9 cellular contexts compared by ENCODE assay signal in the genomic region with DNA sequence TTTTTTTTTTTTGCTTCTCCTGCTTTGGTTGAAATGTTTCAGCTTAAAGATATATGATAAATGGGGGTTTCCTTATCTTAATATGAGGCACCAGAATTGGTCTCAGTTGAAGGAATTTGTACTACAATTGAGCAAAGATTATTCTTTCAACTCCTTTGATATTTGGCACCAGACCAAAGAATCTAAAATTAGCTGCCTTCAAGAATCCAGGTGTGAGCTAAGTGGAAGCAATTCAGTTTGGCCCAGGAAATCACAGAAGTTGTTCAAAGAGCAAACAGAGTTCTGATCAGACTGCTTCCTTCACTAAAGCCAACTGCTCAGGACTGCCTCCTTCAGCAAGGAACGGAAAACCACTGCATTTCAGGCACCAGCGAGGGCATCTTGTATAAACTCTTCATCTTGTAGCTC.
DNase-seq lines count a peak whose midpoint lies in the region; TF ChIP-seq lines count a peak whose summit lies in the region.
"Had no signal": no experiment of that assay in that cellular context is flagged by ENCODE, and none has a peak within 500 bp of the region (broad histone marks: within the 10 kb centered on the region; RNA-seq: fewer than 3 reads in every experiment).

No MANE protein-coding gene starts in this region.

- TF ChIP-seq CTCF in 22Rv1 (IDR thresholded peaks at IDR 0.05) (0 out of 2 replicates have a peak, but pooled peaks have one; percentile 6), GM13976 (IDR thresholded peaks at IDR 0.05; ENCODE audit: borderline replicate concordance, control extremely low read depth, extremely low read depth, insufficient read depth, missing control alignments) (peak; percentile 11), epithelial cell of esophagus (IDR thresholded peaks at IDR 0.05; ENCODE audit: insufficient read depth, low read depth, low read length, missing control alignments) (peak; percentile 53), lower leg skin (IDR thresholded peaks at IDR 0.05) (no peak)

- no peak for TF ChIP-seq POLR2A in lower leg skin (IDR thresholded peaks at IDR 0.05)

- no peak overlapping the region for H3K27ac ChIP-seq in 22Rv1

- no peak overlapping the region for H3K4me3 ChIP-seq in epithelial cell of esophagus (ENCODE audit: low read length)
- no peak overlapping the region for H3K4me3 ChIP-seq in lower leg skin (ENCODE audit: low read depth, poor library complexity, severe bottlenecking)

- in situ Hi-C loops in GM13976 (cut with MboI; ENCODE audit: low sequenced_read_pairs, unreplicated experiment), result no loop called here
- in situ Hi-C loops in KBM-7 (cut with MboI; ENCODE audit: low pct_unique_long_range_greater_than_20kb, low sequenced_read_pairs), result no loop called here

- intact Hi-C loops in lower leg skin (cut with DNase I; ENCODE audit: low total_unique reads), result no loop called here

- WGBS in lower leg skin, 2 donors, result 48 to 51% methylated on average over 2 of the region's 2 CpGs

- DNase-seq in GM13976 (ENCODE audit: low spot score), result peak; percentile 42
- DNase-seq in NCI-H2196 treated with DMSO at 0.1 percent for 48 hours (lab: John Stamatoyannopoulos, UW; ENCODE audit: unreplicated experiment), result peak; percentile 19
- peak; percentile 51 for DNase-seq in epithelial cell of esophagus (ENCODE audit: low read depth)
- no peak for DNase-seq in KBM-7
- DNase-seq in lower leg skin (ENCODE audit: low spot score in 2 of 2), result no peak
- no peak for DNase-seq in activated CD8-positive, alpha-beta memory T cell treated with anti-CD3 and anti-CD28 coated beads, Interleukin-2, amount 50 U/mL, for 4 hours
- no peak for DNase-seq in dedifferentiated amniotic fluid mesenchymal stem cell (ENCODE audit: extremely low spot score)
- DNase-seq: activated naive CD4-positive, alpha-beta T cell had no signal

Comparison
In these comparisons a context has a peak if more than half of its experiments do, and no peak if none do; other contexts are left out.
1. CTCF ChIP-seq: peak in 22Rv1 (single experiment), GM13976 (single experiment) and epithelial cell of esophagus (single experiment); none in lower leg skin (0 of 3).
2. DNase-seq: peak in GM13976 (single experiment), NCI-H2196 treated with DMSO at 0.1 percent for 48 hours (single experiment) and epithelial cell of esophagus (single experiment); none in KBM-7 (single experiment), lower leg skin (0 of 2), activated CD8-positive, alpha-beta memory T cell treated with anti-CD3 and anti-CD28 coated beads, Interleukin-2, amount 50 U/mL, for 4 hours (single experiment) and dedifferentiated amniotic fluid mesenchymal stem cell (single experiment).